ENCODE assay signal across 33 cellular contexts in genomic region chr7:30491417-30491816, GRCh38.
"Had no signal": no experiment of that assay in that cellular context is flagged by ENCODE, and none has a peak within 500 bp of the region (broad histone marks: within the 10 kb centered on the region; RNA-seq: fewer than 3 reads in every experiment).

No MANE protein-coding gene starts in this region.

- ATAC-seq: activated CD8-positive, alpha-beta T cell treated with anti-CD3 and anti-CD28 coated beads for 36 hours; activated naive CD4-positive, alpha-beta T cell treated with anti-CD3 and anti-CD28 coated beads, Interleukin-2, amount 50 U/mL, for 72 hours; activated T-helper 17 cell treated with anti-CD3 and anti-CD28 coated beads, Interleukin-2, amount 50 U/mL, for 72 hours; body of pancreas had no signal

- H3K27ac ChIP-seq: adrenal gland, body of pancreas, brain microvascular endothelial cell, breast epithelium, VCaP had no signal

- H3K9me3 ChIP-seq: adrenal gland, body of pancreas had no signal

- H3K36me3 ChIP-seq: brain microvascular endothelial cell, breast epithelium had no signal

- H3K4me3 ChIP-seq: adrenal gland, body of pancreas, breast epithelium had no signal

- DNase-seq: activated B cell treated with CpG ODN at 0.5 μM for 24 hours; activated CD4-positive, alpha-beta memory T cell treated with anti-CD3 and anti-CD28 coated beads for 36 hours; activated CD4-positive, alpha-beta T cell treated with anti-CD3 and anti-CD28 coated beads for 4 hours; activated CD4-positive, alpha-beta T cell treated with anti-CD3 and anti-CD28 coated beads, Interleukin-2, amount 10 ng/mL, durations not matched to agents 24 days and 14 days; activated CD4-positive, alpha-beta T cell treated with anti-CD3 and anti-CD28 coated beads, Interleukin-2, amount 50 U/mL, for 1 hour; activated CD4-positive, alpha-beta T cell treated with anti-CD3 and anti-CD28 coated beads, Interleukin-2, amount 50 U/mL, for 4 hours; activated CD4-positive, CD25-positive, alpha-beta regulatory T cell treated with anti-CD3 and anti-CD28 coated beads, Interleukin-2, amount 50 U/mL, for 72 hours; activated CD8-positive, alpha-beta memory T cell treated with anti-CD3 and anti-CD28 coated beads, Interleukin-2, amount 50 U/mL, for 4 hours; activated CD8-positive, alpha-beta T cell treated with anti-CD3 and anti-CD28 coated beads for 36 hours; activated effector memory CD4-positive, alpha-beta T cell treated with anti-CD3 and anti-CD28 coated beads, Interleukin-2, amount 50 U/mL, for 16 hours; activated gamma-delta T cell treated with Interleukin-2 at 50 U/mL for 16 hours; activated naive CD4-positive, alpha-beta T cell; activated naive CD4-positive, alpha-beta T cell treated with anti-CD3 and anti-CD28 coated beads for 36 hours; activated naive CD4-positive, alpha-beta T cell treated with anti-CD3 and anti-CD28 coated beads, Interleukin-2, amount 50 U/mL, for 16 hours; activated naive CD8-positive, alpha-beta T cell treated with anti-CD3 and anti-CD28 coated beads for 36 hours; activated T-cell treated with anti-CD3 and anti-CD28 coated beads for 4 hours; activated T-cell treated with anti-CD3 and anti-CD28 coated beads, Interleukin-2, amount 50 U/mL, for 1 hour; activated T-cell treated with anti-CD3 and anti-CD28 coated beads, Interleukin-2, amount 50 U/mL, for 48 hours; adrenal gland; amniotic stem cell; aorta; body of pancreas; brain microvascular endothelial cell; central memory CD4-positive, alpha-beta T cell; T-helper 1 cell; T-helper 2 cell; T-helper 9 cell had no signal

- FAIRE-seq: astrocyte, TTC549 had no signal

- H3K27me3 ChIP-seq: adrenal gland, body of pancreas, brain microvascular endothelial cell, breast epithelium had no signal

- H3K4me1 ChIP-seq: adrenal gland, breast epithelium had no signal
